Comparison of ENCODE assay signal across 8 cellular contexts in the genomic region with DNA sequence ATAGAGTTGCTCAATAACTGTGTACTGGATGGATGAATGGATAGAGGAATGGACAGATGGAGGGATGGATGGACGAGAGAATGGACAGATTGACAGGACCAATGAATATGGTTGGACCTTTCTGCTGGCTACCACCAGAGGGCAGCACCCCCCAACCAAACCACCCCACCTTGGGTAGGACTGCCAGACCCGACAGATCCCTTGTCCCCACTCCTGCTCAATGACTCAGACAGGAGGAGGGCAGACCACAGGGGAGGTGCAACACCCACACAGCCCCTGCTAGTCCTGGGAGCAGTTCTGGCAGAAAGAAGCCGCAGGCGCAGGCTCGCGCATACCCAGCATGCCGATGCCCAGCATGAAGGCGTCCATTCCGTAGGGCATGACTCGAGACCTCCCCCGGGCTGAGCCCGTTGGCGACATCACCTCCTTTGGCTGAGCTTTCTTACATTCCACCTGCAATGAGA. TPM values are rescaled to one million over a fixed set of nuclear protein-coding genes. Genes with fewer than 3 reads are reported as not detected.
DNase-seq lines count a peak whose midpoint lies in the region; ATAC-seq, FAIRE-seq and TF ChIP-seq lines count a peak whose summit lies in the region.

No MANE protein-coding gene starts in this region.

- no peak overlapping the region for H3K4me3 Mint-ChIP-seq in CD4-positive, alpha-beta memory T cell
- no peak overlapping the region; the same call in 1 of the 2 replicates for H3K4me3 Mint-ChIP-seq in HFFc6
- no peak overlapping the region for H3K4me3 Mint-ChIP-seq in activated CD8-positive, alpha-beta memory T cell treated with anti-CD3 and anti-CD28 coated beads, Interleukin-2, amount 10 ng/mL, durations not matched to agents 7 days and 5 days

- peak; percentile 59 to 66 (median 63) for DNase-seq in CD4-positive, alpha-beta memory T cell
- peak; percentile 76 for DNase-seq in HFFc6
- DNase-seq in NT2/D1 (ENCODE audit: low read depth, low spot score) = peak; percentile 76
- DNase-seq in activated CD8-positive, alpha-beta memory T cell treated with anti-CD3 and anti-CD28 coated beads, Interleukin-2, amount 10 ng/mL, durations not matched to agents 7 days and 5 days = peak; percentile 79
- peak; percentile 74 for DNase-seq in endothelial cell of umbilical vein (ENCODE audit: low read depth, low spot score)
- DNase-seq in mucosa of gallbladder (ENCODE audit: low spot score) = peak; percentile 67
- peak; percentile 58 for DNase-seq in stimulated activated CD8-positive, alpha-beta memory T cell treated with anti-CD3 and anti-CD28 coated beads, Interleukin-4, amount 100 ng/mL, for 24 hours (ENCODE audit: low read depth)

- H3K4me1 Mint-ChIP-seq in CD4-positive, alpha-beta memory T cell = peaks cover 0 to 1% (median 0%) of the 10 kb centered on the region in 4 donors
- peaks cover 8% of the 10 kb centered on the region for H3K4me1 Mint-ChIP-seq in HFFc6 (ENCODE audit: low read depth)
- no peaks in the 10 kb centered on the region for H3K4me1 Mint-ChIP-seq in activated CD8-positive, alpha-beta memory T cell treated with anti-CD3 and anti-CD28 coated beads, Interleukin-2, amount 10 ng/mL, durations not matched to agents 7 days and 5 days

- POLR2A ChIA-PET in CD4-positive, alpha-beta memory T cell (lab: Charles Lee; ENCODE audit: partially characterized antibody) = interaction anchor here (1.1 kb wide), 1 partner anchor 74 kb away, joined by 3 read pairs; no protein-coding TSS in a partner anchor
- POLR2A ChIA-PET in endothelial cell of umbilical vein (lab: Charles Lee) = no interaction called here

- no peaks in the 10 kb centered on the region for H3K36me3 ChIP-seq in CD4-positive, alpha-beta memory T cell (ENCODE audit: insufficient read depth, low read length)
- peaks cover 71% of the 10 kb centered on the region for H3K36me3 ChIP-seq in NT2/D1 (ENCODE audit: insufficient read depth, insufficient read length, low read length)
- H3K36me3 ChIP-seq in endothelial cell of umbilical vein (ENCODE audit: control insufficient read depth in 2 of 2, extremely low read depth in 1 of 2, insufficient read depth in 2 of 2, low read length in 2 of 2) = no peaks in the 10 kb centered on the region

- no peak overlapping the region for H3K4me3 ChIP-seq in CD4-positive, alpha-beta memory T cell (ENCODE audit: low read length in 2 of 2)
- H3K4me3 ChIP-seq in NT2/D1 (ENCODE audit: insufficient read length, low read depth) (no peak overlapping the region), endothelial cell of umbilical vein (replicated peaks in 1 of 3; ENCODE audit: insufficient read depth in 1 of 3, low read depth in 1 of 3, low read length in 3 of 3) (no peak overlapping the region)

- H3K79me2 ChIP-seq in endothelial cell of umbilical vein (ENCODE audit: control insufficient read depth, insufficient read depth, low read length) = no peaks in the 10 kb centered on the region

- TF ChIP-seq POLR2A in endothelial cell of umbilical vein (IDR thresholded peaks at IDR 0.05; ENCODE audit: low read depth, low read length) = no peak

- H3K9ac ChIP-seq in NT2/D1 (ENCODE audit: insufficient read length, low read depth) = no peak overlapping the region
- H3K9ac ChIP-seq in endothelial cell of umbilical vein (replicated peaks; ENCODE audit: extremely low read depth, insufficient read depth, low read length) = no peak overlapping the region

- no peak overlapping the region for H3K27ac ChIP-seq in CD4-positive, alpha-beta memory T cell (ENCODE audit: low read depth, low read length)
- no peak overlapping the region for H3K27ac ChIP-seq in endothelial cell of umbilical vein (ENCODE audit: insufficient read depth, low read depth, low read length)

- H3K9me1 ChIP-seq in endothelial cell of umbilical vein (replicated peaks; ENCODE audit: control insufficient read depth, extremely low read depth, insufficient read depth, low read length) = no peaks in the 10 kb centered on the region

- CTCF ChIA-PET in CD4-positive, alpha-beta memory T cell (lab: Charles Lee; ENCODE audit: partially characterized antibody) = interaction anchor here (0.6 to 2.2 kb wide), 15 partner anchors 8 to 293 kb away, joined by 3 to 9 read pairs (median 3); a partner anchor contains a TSS
- CTCF ChIA-PET in activated CD8-positive, alpha-beta memory T cell treated with anti-CD3 and anti-CD28 coated beads, Interleukin-2, amount 10 ng/mL, durations not matched to agents 7 days and 5 days (lab: Charles Lee) = interaction anchor here (0.6 to 1.5 kb wide), 14 partner anchors 9 to 444 kb away, joined by 3 to 15 read pairs (median 4); no protein-coding TSS in a partner anchor
- CTCF ChIA-PET in endothelial cell of umbilical vein (lab: Charles Lee) = interaction anchor here (0.6 to 1.7 kb wide), 14 partner anchors 10 to 110 kb away, joined by 3 to 17 read pairs (median 3); a partner anchor contains a TSS

- peaks cover 9 to 30% of the 10 kb centered on the region in 2 donors for H3K27me3 Mint-ChIP-seq in CD4-positive, alpha-beta memory T cell
- H3K27me3 Mint-ChIP-seq in HFFc6 (ENCODE audit: insufficient read depth) = peaks cover 9% of the 10 kb centered on the region
- H3K27me3 Mint-ChIP-seq in activated CD8-positive, alpha-beta memory T cell treated with anti-CD3 and anti-CD28 coated beads, Interleukin-2, amount 10 ng/mL, durations not matched to agents 7 days and 5 days = peaks cover 22% of the 10 kb centered on the region

- BruUV-seq in endothelial cell of umbilical vein (replicated peaks; lab: Mats Ljungman, UMichigan) = no TSS peak

- intact Hi-C loops in CD4-positive, alpha-beta memory T cell (cut with micrococcal nuclease) = loop anchor here (1.0 to 2.0 kb wide), 5 partner anchors 32 to 293 kb away; a partner anchor contains a TSS
- intact Hi-C loops in endothelial cell of umbilical vein (cut with micrococcal nuclease) = loop anchor here (1.0 to 2.0 kb wide), 3 partner anchors 74 to 110 kb away; a partner anchor contains a TSS

- peak overlapping the region in 1 of 7 donors; percentile 57 for H3K27ac Mint-ChIP-seq in CD4-positive, alpha-beta memory T cell
- no peak overlapping the region for H3K27ac Mint-ChIP-seq in HFFc6
- no peak overlapping the region for H3K27ac Mint-ChIP-seq in activated CD8-positive, alpha-beta memory T cell treated with anti-CD3 and anti-CD28 coated beads, Interleukin-2, amount 10 ng/mL, durations not matched to agents 7 days and 5 days

- no peaks in the 10 kb centered on the region for H4K20me1 ChIP-seq in endothelial cell of umbilical vein (replicated peaks; ENCODE audit: control insufficient read depth, extremely low read depth, insufficient read depth, low read length)

- H3K9me3 Mint-ChIP-seq in CD4-positive, alpha-beta memory T cell = no peaks in the 10 kb centered on the region
- H3K9me3 Mint-ChIP-seq in HFFc6 = no peaks in the 10 kb centered on the region
- no peaks in the 10 kb centered on the region for H3K9me3 Mint-ChIP-seq in activated CD8-positive, alpha-beta memory T cell treated with anti-CD3 and anti-CD28 coated beads, Interleukin-2, amount 10 ng/mL, durations not matched to agents 7 days and 5 days (ENCODE audit: low read depth)

- no peak overlapping the region for H3K4me2 ChIP-seq in endothelial cell of umbilical vein (ENCODE audit: insufficient read depth, low read length)

- H3K36me3 Mint-ChIP-seq in CD4-positive, alpha-beta memory T cell = no peaks in the 10 kb centered on the region
- H3K36me3 Mint-ChIP-seq in HFFc6 (ENCODE audit: low read depth) = no peaks in the 10 kb centered on the region
- no peaks in the 10 kb centered on the region for H3K36me3 Mint-ChIP-seq in activated CD8-positive, alpha-beta memory T cell treated with anti-CD3 and anti-CD28 coated beads, Interleukin-2, amount 10 ng/mL, durations not matched to agents 7 days and 5 days

- no peaks in the 10 kb centered on the region for H3K4me1 ChIP-seq in CD4-positive, alpha-beta memory T cell (ENCODE audit: insufficient read depth, low read length)
- peaks cover 23% of the 10 kb centered on the region for H3K4me1 ChIP-seq in NT2/D1 (ENCODE audit: insufficient read depth, insufficient read length)
- no peaks in the 10 kb centered on the region for H3K4me1 ChIP-seq in endothelial cell of umbilical vein (ENCODE audit: control insufficient read depth, extremely low read depth, insufficient read depth, low read length)

- FAIRE-seq in endothelial cell of umbilical vein (lab: Jason Lieb, UNC) = peak; percentile 94

- ATAC-seq in activated CD8-positive, alpha-beta memory T cell treated with anti-CD3 and anti-CD28 coated beads, Interleukin-2, amount 10 ng/mL, durations not matched to agents 7 days and 5 days = peak; percentile 93
- no peak for ATAC-seq in HG03095 (IDR thresholded peaks at IDR 0.05; ENCODE audit: unreplicated experiment)

- TF ChIP-seq CTCF in HFFc6 (IDR thresholded peaks at IDR 0.05) (peak; percentile 97), endothelial cell of umbilical vein (IDR thresholded peaks at IDR 0.05; ENCODE audit: extremely low read depth in 1 of 2, insufficient read depth in 1 of 2, low read depth in 1 of 2, low read length in 2 of 2) (peak; percentile 89 to 91)

- dilution Hi-C loops in endothelial cell of umbilical vein (cut with MboI; ENCODE audit: extremely low pct_ligation_motif_present, low sequenced_read_pairs) = no loop called here

- H3K9me3 ChIP-seq in CD4-positive, alpha-beta memory T cell (ENCODE audit: control insufficient read depth in 1 of 2, low read length in 2 of 2) = no peaks in the 10 kb centered on the region
- H3K9me3 ChIP-seq in NT2/D1 (ENCODE audit: insufficient read depth, low read length) (no peaks in the 10 kb centered on the region), endothelial cell of umbilical vein (replicated peaks; ENCODE audit: control insufficient read depth, insufficient read depth, low read length) (no peaks in the 10 kb centered on the region)

- H3K27me3 ChIP-seq in CD4-positive, alpha-beta memory T cell (ENCODE audit: insufficient read depth, low read length) = no peaks in the 10 kb centered on the region
- H3K27me3 ChIP-seq in NT2/D1 (ENCODE audit: insufficient read depth, insufficient read length) (no peaks in the 10 kb centered on the region), endothelial cell of umbilical vein (ENCODE audit: control insufficient read depth in 2 of 2, insufficient read depth in 2 of 2, low read length in 2 of 2) (peaks cover 0 to 2% of the 10 kb centered on the region in 2 experiments)

- H2AFZ ChIP-seq in endothelial cell of umbilical vein (ENCODE audit: low read depth, low read length) = no peak overlapping the region

RNA-seq across cellular contexts. Expression of a gene that starts 12.4 kb away (rescaled TPM):
- not detected for total RNA-seq in CD4-positive, alpha-beta memory T cell
- not detected for polyA plus RNA-seq in CD4-positive, alpha-beta memory T cell
- not detected for total RNA-seq in HFFc6 (2021; fragmentation: NEBNext Ultra II Directional; extraction: Animal tissue kit (Norgen Biotek cat#: 25700))
- under 1 TPM in 1 of 2 experiments, not detected in 1; 0.07 TPM for total RNA-seq in activated CD8-positive, alpha-beta memory T cell treated with anti-CD3 and anti-CD28 coated beads, Interleukin-2, amount 10 ng/mL, durations not matched to agents 7 days and 5 days
- 0.12 TPM in 1 of 2 replicates, not detected in the other for total RNA-seq in endothelial cell of umbilical vein
- 0.01 TPM in 1 of 2 replicates, not detected in the other for polyA plus RNA-seq in endothelial cell of umbilical vein
- not detected in 2 replicates for polyA plus RNA-seq in endothelial cell of umbilical vein (2011; cell fraction: cytosol; rRNA removed)
- 0.07 TPM in 1 of 2 replicates, not detected in the other for polyA plus RNA-seq in endothelial cell of umbilical vein (2011; cell fraction: nucleus; rRNA removed)
- polyA plus RNA-seq in endothelial cell of umbilical vein (2012) = not detected in 2 replicates
- not detected in 2 replicates for polyA minus RNA-seq in endothelial cell of umbilical vein
- not detected for polyA minus RNA-seq in endothelial cell of umbilical vein (2011; cell fraction: cytosol; rRNA and poly(A)+ RNA removed)
- not detected in 2 replicates for polyA minus RNA-seq in endothelial cell of umbilical vein (2011; cell fraction: nucleus; rRNA and poly(A)+ RNA removed)
- total RNA-seq in mucosa of gallbladder = 2.6 TPM

RNA-seq across cellular contexts. Expression of a gene that starts 29.0 kb away (rescaled TPM):
- not detected for total RNA-seq in CD4-positive, alpha-beta memory T cell
- polyA plus RNA-seq in CD4-positive, alpha-beta memory T cell = under 1 TPM in 1 of 2 donors, not detected in 1; 0.99 TPM
- not detected for total RNA-seq in HFFc6 (2021; fragmentation: NEBNext Ultra II Directional; extraction: Animal tissue kit (Norgen Biotek cat#: 25700))
- total RNA-seq in activated CD8-positive, alpha-beta memory T cell treated with anti-CD3 and anti-CD28 coated beads, Interleukin-2, amount 10 ng/mL, durations not matched to agents 7 days and 5 days = not detected
- not detected in 2 replicates for total RNA-seq in endothelial cell of umbilical vein
- not detected in 2 replicates for polyA plus RNA-seq in endothelial cell of umbilical vein
- polyA plus RNA-seq in endothelial cell of umbilical vein (2011; cell fraction: cytosol; rRNA removed) = not detected in 2 replicates
- not detected in 2 replicates for polyA plus RNA-seq in endothelial cell of umbilical vein (2011; cell fraction: nucleus; rRNA removed)
- polyA plus RNA-seq in endothelial cell of umbilical vein (2012) = not detected in 2 replicates
- not detected in 2 replicates for polyA minus RNA-seq in endothelial cell of umbilical vein
- polyA minus RNA-seq in endothelial cell of umbilical vein (2011; cell fraction: cytosol; rRNA and poly(A)+ RNA removed) = not detected
- polyA minus RNA-seq in endothelial cell of umbilical vein (2011; cell fraction: nucleus; rRNA and poly(A)+ RNA removed) = not detected in 2 replicates
- total RNA-seq in mucosa of gallbladder = 4.7 TPM

RNA-seq across cellular contexts. Expression of a gene that starts 54.5 kb away (rescaled TPM):
- total RNA-seq in CD4-positive, alpha-beta memory T cell = 1 to 10 TPM; 4.9 to 5.9 TPM
- 1 to 10 TPM in 1 of 2 donors, under 1 TPM in 1; 0.46 to 2.2 TPM for polyA plus RNA-seq in CD4-positive, alpha-beta memory T cell
- total RNA-seq in HFFc6 (2021; fragmentation: NEBNext Ultra II Directional; extraction: Animal tissue kit (Norgen Biotek cat#: 25700)) = 1 to 10 TPM in 3 of 6 experiments, under 1 TPM in 3; 0.84 to 2.1 (median 1.1) TPM
- total RNA-seq in activated CD8-positive, alpha-beta memory T cell treated with anti-CD3 and anti-CD28 coated beads, Interleukin-2, amount 10 ng/mL, durations not matched to agents 7 days and 5 days = 1 to 10 TPM; 2.4 to 3.0 TPM
- total RNA-seq in endothelial cell of umbilical vein = 1.2 and 1.4 TPM in 2 replicates
- 0.76 and 0.79 TPM in 2 replicates for polyA plus RNA-seq in endothelial cell of umbilical vein
- 0.86 and 0.96 TPM in 2 replicates for polyA plus RNA-seq in endothelial cell of umbilical vein (2011; cell fraction: cytosol; rRNA removed)
- 0.76 and 0.83 TPM in 2 replicates for polyA plus RNA-seq in endothelial cell of umbilical vein (2011; cell fraction: nucleus; rRNA removed)
- polyA plus RNA-seq in endothelial cell of umbilical vein (2012) = 0.90 and 1.1 TPM in 2 replicates
- 1.6 and 1.9 TPM in 2 replicates for polyA minus RNA-seq in endothelial cell of umbilical vein
- polyA minus RNA-seq in endothelial cell of umbilical vein (2011; cell fraction: cytosol; rRNA and poly(A)+ RNA removed) = 1.5 TPM
- polyA minus RNA-seq in endothelial cell of umbilical vein (2011; cell fraction: nucleus; rRNA and poly(A)+ RNA removed) = 0.34 and 0.87 TPM in 2 replicates
- total RNA-seq in mucosa of gallbladder = 3.8 TPM
